In genomic region chr5:39714036-39714698, GRCh38 we compare ENCODE assay signal across 8 cellular contexts.
DNase-seq lines count a peak whose midpoint lies in the region; ATAC-seq and TF ChIP-seq lines count a peak whose summit lies in the region.

No MANE protein-coding gene starts in this region.

- H3K9me3 Mint-ChIP-seq in activated T-cell treated with anti-CD3 and anti-CD28 coated beads, Interleukin-2, amount 50 U/mL, for 72 hours = no peaks in the 10 kb centered on the region
- H3K9me3 Mint-ChIP-seq in glutamatergic neuron (ENCODE audit: unreplicated experiment) = no peaks in the 10 kb centered on the region

- TF ChIP-seq CTCF in glutamatergic neuron (IDR thresholded peaks at IDR 0.05; ENCODE audit: partially characterized antibody, unreplicated experiment) = peak; percentile 72

- H3K27ac Mint-ChIP-seq in activated T-cell treated with anti-CD3 and anti-CD28 coated beads, Interleukin-2, amount 50 U/mL, for 72 hours = no peak overlapping the region
- H3K27ac Mint-ChIP-seq in glutamatergic neuron (ENCODE audit: unreplicated experiment) = no peak overlapping the region

- H3K27me3 Mint-ChIP-seq in activated T-cell treated with anti-CD3 and anti-CD28 coated beads, Interleukin-2, amount 50 U/mL, for 72 hours (ENCODE audit: low read depth) = peaks cover 21% of the 10 kb centered on the region
- no peaks in the 10 kb centered on the region for H3K27me3 Mint-ChIP-seq in glutamatergic neuron (ENCODE audit: unreplicated experiment)

- H3K36me3 Mint-ChIP-seq in activated T-cell treated with anti-CD3 and anti-CD28 coated beads, Interleukin-2, amount 50 U/mL, for 72 hours (ENCODE audit: insufficient read depth in 2 of 2) = no peaks in the 10 kb centered on the region
- no peaks in the 10 kb centered on the region for H3K36me3 Mint-ChIP-seq in glutamatergic neuron (ENCODE audit: unreplicated experiment)

- peaks cover 6% of the 10 kb centered on the region for H3K4me1 Mint-ChIP-seq in activated T-cell treated with anti-CD3 and anti-CD28 coated beads, Interleukin-2, amount 50 U/mL, for 72 hours (ENCODE audit: low read depth)
- no peaks in the 10 kb centered on the region for H3K4me1 Mint-ChIP-seq in glutamatergic neuron (ENCODE audit: low read depth, unreplicated experiment)

- peak; percentile 52 for ATAC-seq in GM19351 (IDR thresholded peaks at IDR 0.05; ENCODE audit: unreplicated experiment)
- peak in 1 of 2 donors; percentile 43 for ATAC-seq in activated T-cell treated with anti-CD3 and anti-CD28 coated beads, Interleukin-2, amount 50 U/mL, for 72 hours (replicated peaks in 1 of 2)
- ATAC-seq in GM19452 (IDR thresholded peaks at IDR 0.05; ENCODE audit: unreplicated experiment) = no peak

- H3K4me3 Mint-ChIP-seq in activated T-cell treated with anti-CD3 and anti-CD28 coated beads, Interleukin-2, amount 50 U/mL, for 72 hours = no peak overlapping the region
- H3K4me3 Mint-ChIP-seq in glutamatergic neuron (ENCODE audit: unreplicated experiment) = no peak overlapping the region

- DNase-seq in AG20443 (ENCODE audit: low spot score) (peak; percentile 50), NCI-H748 (lab: John Stamatoyannopoulos, UW; ENCODE audit: unreplicated experiment) (peak; percentile 84), glutamatergic neuron (peak; percentile 17), retina (peak; percentile 28), NCI-H146 (lab: John Stamatoyannopoulos, UW) (no peak)
- DNase-seq in activated T-cell treated with anti-CD3 and anti-CD28 coated beads, Interleukin-2, amount 50 U/mL, for 72 hours = peak; percentile 36 to 49
